In genomic region chr12:111314949-111315539, GRCh38 we compare ENCODE assay signal across 20 cellular contexts. TPM values are rescaled to one million over a fixed set of nuclear protein-coding genes. Genes with fewer than 3 reads are reported as not detected.
DNase-seq lines count a peak whose midpoint lies in the region; TF ChIP-seq lines count a peak whose summit lies in the region.
"Had no signal": no experiment of that assay in that cellular context is flagged by ENCODE, and none has a peak within 500 bp of the region (broad histone marks: within the 10 kb centered on the region; RNA-seq: fewer than 3 reads in every experiment).

No MANE protein-coding gene starts in this region.

- no peaks in the 10 kb centered on the region for H3K27me3 Mint-ChIP-seq in endodermal cell (ENCODE audit: insufficient read depth)

- H3K27me3 ChIP-seq in BLaER1: no peaks in the 10 kb centered on the region
- no peaks in the 10 kb centered on the region for H3K27me3 ChIP-seq in MG63
- no peaks in the 10 kb centered on the region for H3K27me3 ChIP-seq in endodermal cell (ENCODE audit: control insufficient read depth, insufficient read depth, low read length, poor library complexity, severe bottlenecking)
- H3K27me3 ChIP-seq: hepatocyte had no signal

- WGBS in endodermal cell (ENCODE audit: insufficient coverage in 1 of 2, insufficient read length in 1 of 2), 2 experiments: 89 to 93% methylated on average over 7 of the region's 7 CpGs

- H3K4me3 ChIP-seq in BLaER1 (no peak overlapping the region), MG63 (no peak overlapping the region), cardiac fibroblast (replicated peaks in 1 of 2; ENCODE audit: low read depth in 2 of 2, low read length in 2 of 2) (no peak overlapping the region), endodermal cell (ENCODE audit: low read length) (no peak overlapping the region)
- H3K4me3 ChIP-seq: esophagus squamous epithelium, hepatocyte had no signal

- no peaks in the 10 kb centered on the region for H3K9me3 Mint-ChIP-seq in endodermal cell
- H3K9me3 Mint-ChIP-seq: activated CD4-positive, alpha-beta memory T cell treated with anti-CD3 and anti-CD28 coated beads for 36 hours; activated naive CD4-positive, alpha-beta T cell treated with anti-CD3 and anti-CD28 coated beads, Interleukin-2, amount 50 U/mL, for 72 hours; activated T-cell treated with anti-CD3 and anti-CD28 coated beads, Interleukin-2, amount 50 U/mL, for 72 hours; CD8-positive, alpha-beta memory T cell; neural crest cell had no signal

- H3K27ac Mint-ChIP-seq in endodermal cell: no peak overlapping the region
- H3K27ac Mint-ChIP-seq: activated CD4-positive, alpha-beta memory T cell treated with anti-CD3 and anti-CD28 coated beads for 36 hours; activated T-cell treated with anti-CD3 and anti-CD28 coated beads, Interleukin-2, amount 50 U/mL, for 72 hours had no signal

- no peaks in the 10 kb centered on the region for H4K20me1 ChIP-seq in BLaER1

- no peak overlapping the region for H3K4me2 ChIP-seq in BLaER1
- H3K4me2 ChIP-seq: hepatocyte had no signal

- no peaks in the 10 kb centered on the region for H3K36me3 ChIP-seq in BLaER1
- H3K36me3 ChIP-seq in MG63: no peaks in the 10 kb centered on the region
- H3K36me3 ChIP-seq in endodermal cell (ENCODE audit: control insufficient read depth, insufficient read depth, low read length): no peaks in the 10 kb centered on the region
- H3K36me3 ChIP-seq: esophagus squamous epithelium had no signal

- peaks cover 1% of the 10 kb centered on the region for H3K4me1 Mint-ChIP-seq in endodermal cell

- DNase-seq in MG63: peak; percentile 58
- DNase-seq in cardiac fibroblast (ENCODE audit: low read depth in 2 of 2): peak; percentile 44
- peak; percentile 17 for DNase-seq in kidney tubule cell (ENCODE audit: low spot score)
- no peak for DNase-seq in GDM1 (lab: John Stamatoyannopoulos, UW)
- DNase-seq in NCI-H2029 treated with DMSO at 0.1 percent for 48 hours (lab: John Stamatoyannopoulos, UW): no peak
- no peak for DNase-seq in NCI-H146 treated with DMSO at 0.1 percent for 48 hours (lab: John Stamatoyannopoulos, UW; ENCODE audit: unreplicated experiment)
- no peak for DNase-seq in endodermal cell
- DNase-seq: activated CD4-positive, alpha-beta memory T cell treated with anti-CD3 and anti-CD28 coated beads for 36 hours; activated T-cell treated with anti-CD3 and anti-CD28 coated beads, Interleukin-2, amount 50 U/mL, for 72 hours; CD8-positive, alpha-beta memory T cell; esophagus squamous epithelium; midbrain; NCI-H2029; NCI-H526 treated with DMSO at 0.1 percent for 48 hours; stimulated activated CD4-positive, alpha-beta T cell treated with anti-CD3 and anti-CD28 coated beads, Interleukin-15, amount 100 ng/mL, for 24 hours; stimulated activated naive CD4-positive, alpha-beta T cell had no signal

- H3K4me1 ChIP-seq in BLaER1: peaks cover 17% of the 10 kb centered on the region
- H3K4me1 ChIP-seq in endodermal cell (ENCODE audit: control insufficient read depth, insufficient read depth, low read length): no peaks in the 10 kb centered on the region

- H3K27ac ChIP-seq in BLaER1: no peak overlapping the region
- no peak overlapping the region for H3K27ac ChIP-seq in endodermal cell (ENCODE audit: low read depth, low read length)
- H3K27ac ChIP-seq: esophagus squamous epithelium, hepatocyte had no signal

- H3K4me3 Mint-ChIP-seq in endodermal cell: no peak overlapping the region
- H3K4me3 Mint-ChIP-seq: activated CD4-positive, alpha-beta memory T cell treated with anti-CD3 and anti-CD28 coated beads for 36 hours; activated T-cell treated with anti-CD3 and anti-CD28 coated beads, Interleukin-2, amount 50 U/mL, for 72 hours; CD8-positive, alpha-beta memory T cell; neural crest cell had no signal

- H3K9ac ChIP-seq in BLaER1: 0 out of 2 replicates have a peak overlapping the region, but pooled peaks have one; percentile 10
- H3K9ac ChIP-seq in endodermal cell (ENCODE audit: extremely low read depth, low read length, poor library complexity, severe bottlenecking): no peak overlapping the region

- H3K36me3 Mint-ChIP-seq in endodermal cell (ENCODE audit: low read depth): peaks cover 27% of the 10 kb centered on the region
- H3K36me3 Mint-ChIP-seq: activated CD4-positive, alpha-beta memory T cell treated with anti-CD3 and anti-CD28 coated beads for 36 hours; activated naive CD4-positive, alpha-beta T cell treated with anti-CD3 and anti-CD28 coated beads, Interleukin-2, amount 50 U/mL, for 72 hours; CD8-positive, alpha-beta memory T cell had no signal

- TF ChIP-seq CTCF in cardiac fibroblast (IDR thresholded peaks at IDR 0.05; ENCODE audit: low read depth, low read length): no peak
- no peak for TF ChIP-seq CTCF in endodermal cell (conservative IDR thresholded peaks at IDR 0.05)

- H3K9me3 ChIP-seq in BLaER1: no peaks in the 10 kb centered on the region
- no peaks in the 10 kb centered on the region for H3K9me3 ChIP-seq in MG63
- H3K9me3 ChIP-seq in endodermal cell (ENCODE audit: control insufficient read depth, low read length): no peaks in the 10 kb centered on the region
- H3K9me3 ChIP-seq: esophagus squamous epithelium had no signal

RNA-seq across cellular contexts. Expression of gene PHETA1, which starts 53.9 kb away (rescaled TPM):
- 11.2 and 12.6 TPM in 2 replicates for total RNA-seq in MG63 (2014; rRNA removed; shearing (Covaris generic); ENCODE audit: low replicate concordance)
- total RNA-seq in endodermal cell: 10 to 100 TPM; 15.0 to 19.2 TPM
- polyA plus RNA-seq in endodermal cell (2013, experiment 1 of 2): 11.7 TPM
- polyA plus RNA-seq in endodermal cell (2013, experiment 2 of 2): 11.6 TPM

Comparison
In these comparisons a context has a peak if more than half of its experiments do, and no peak if none do; other contexts are left out.
1. DNase-seq: peak in MG63 (single experiment), cardiac fibroblast (2 of 2) and kidney tubule cell (single experiment); none in GDM1 (single experiment), NCI-H2029 treated with DMSO at 0.1 percent for 48 hours (single experiment), NCI-H146 treated with DMSO at 0.1 percent for 48 hours (single experiment) and endodermal cell (single experiment).